9 cellular contexts compared by ENCODE assay signal in the genomic region with DNA sequence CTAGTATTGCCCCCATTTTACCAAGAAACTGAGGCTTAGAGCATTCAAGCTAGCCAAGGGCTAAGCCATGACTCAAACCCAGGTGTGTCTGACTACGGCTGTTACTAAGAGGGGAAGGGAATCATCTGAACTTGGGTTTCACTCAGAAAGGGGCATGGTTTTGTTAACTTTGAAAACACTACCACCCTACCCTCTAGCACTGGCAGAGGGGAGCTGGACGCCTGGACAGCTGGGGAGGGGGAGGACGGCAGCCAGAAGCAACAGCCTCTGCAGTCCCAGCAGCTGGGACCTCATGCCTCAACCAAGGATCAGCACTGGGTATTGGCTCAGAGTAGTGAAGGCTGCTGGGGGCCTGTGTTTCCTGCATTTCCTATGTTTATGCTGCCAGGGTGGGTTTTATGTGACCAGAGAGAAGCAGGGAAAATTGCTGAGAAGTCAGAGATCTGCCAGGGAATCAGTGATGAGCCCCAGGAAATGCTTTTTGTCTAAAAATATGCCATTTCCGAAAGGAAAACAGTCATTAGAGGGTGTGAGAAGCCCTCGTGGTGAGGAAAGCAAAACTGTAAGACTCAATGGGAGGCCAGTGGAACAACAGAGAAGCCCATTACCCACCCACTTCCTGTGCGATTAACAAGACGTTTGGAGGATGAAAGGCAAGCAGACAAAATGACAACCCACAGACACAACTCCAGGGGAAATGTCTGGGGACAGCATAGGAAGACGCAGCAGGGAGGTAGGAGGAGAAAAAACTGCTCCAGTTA. TPM values are rescaled to one million over a fixed set of nuclear protein-coding genes. Genes with fewer than 3 reads are reported as not detected.
DNase-seq lines count a peak whose midpoint lies in the region; ATAC-seq and TF ChIP-seq lines count a peak whose summit lies in the region.
"Had no signal": no experiment of that assay in that cellular context is flagged by ENCODE, and none has a peak within 500 bp of the region (broad histone marks: within the 10 kb centered on the region; RNA-seq: fewer than 3 reads in every experiment).

No MANE protein-coding gene starts in this region.

- DNase-seq in stimulated activated CD4-positive, alpha-beta T cell treated with anti-CD3 and anti-CD28 coated beads, Interleukin-15, amount 100 ng/mL, for 24 hours = peak; percentile 57
- DNase-seq in stimulated activated CD4-positive, alpha-beta T cell treated with anti-CD3 and anti-CD28 coated beads, Interleukin-12 subunit alpha, Interleukin-12 subunit beta, amount 100 ng/mL, for 4 hours = no peak
- peak; percentile 89 for DNase-seq in activated CD4-positive, alpha-beta T cell treated with anti-CD3 and anti-CD28 coated beads, Interleukin-2, amount 10 ng/mL, durations not matched to agents 24 days and 14 days
- DNase-seq in NCI-H524 (lab: John Stamatoyannopoulos, UW) (no peak), psoas muscle (no peak), germinal center (ENCODE audit: low spot score) (no peak), hippocampal formation (lab: John Stamatoyannopoulos, UW) (no peak)

- H3K27ac ChIP-seq in psoas muscle = no peak overlapping the region
- H3K27ac ChIP-seq: tibial artery had no signal

- H3K27me3 ChIP-seq in iPS-15b (ENCODE audit: control insufficient read depth, insufficient read depth, low read length) (no peaks in the 10 kb centered on the region), psoas muscle (ENCODE audit: insufficient read depth in 3 of 3, low read length in 2 of 3) (no peaks in the 10 kb centered on the region)
- H3K27me3 ChIP-seq: tibial artery had no signal

- H3K36me3 Mint-ChIP-seq in activated CD4-positive, alpha-beta T cell treated with anti-CD3 and anti-CD28 coated beads, Interleukin-2, amount 10 ng/mL, durations not matched to agents 24 days and 14 days (ENCODE audit: low read depth) = peaks cover 7% of the 10 kb centered on the region

- peak overlapping the region; percentile 62 for H3K4me3 Mint-ChIP-seq in activated CD4-positive, alpha-beta T cell treated with anti-CD3 and anti-CD28 coated beads, Interleukin-2, amount 10 ng/mL, durations not matched to agents 24 days and 14 days

- ATAC-seq in psoas muscle = no peak

- H3K4me1 ChIP-seq in iPS-15b (ENCODE audit: control insufficient read depth, insufficient read depth, low read length) = peaks cover 4% of the 10 kb centered on the region
- no peaks in the 10 kb centered on the region for H3K4me1 ChIP-seq in psoas muscle

- 41 to 58% (median 49%) methylated on average over 8 of the region's 8 CpGs for WGBS in psoas muscle, 3 donors

- TF ChIP-seq CTCF in psoas muscle (IDR thresholded peaks at IDR 0.05) = no peak

- H3K4me1 Mint-ChIP-seq in activated CD4-positive, alpha-beta T cell treated with anti-CD3 and anti-CD28 coated beads, Interleukin-2, amount 10 ng/mL, durations not matched to agents 24 days and 14 days = peaks cover 63% of the 10 kb centered on the region

- peaks cover 11% of the 10 kb centered on the region for H3K9me3 Mint-ChIP-seq in activated CD4-positive, alpha-beta T cell treated with anti-CD3 and anti-CD28 coated beads, Interleukin-2, amount 10 ng/mL, durations not matched to agents 24 days and 14 days

- H3K4me3 ChIP-seq in iPS-15b (ENCODE audit: low read depth, low read length) = no peak overlapping the region
- no peak overlapping the region for H3K4me3 ChIP-seq in psoas muscle
- H3K4me3 ChIP-seq: tibial artery had no signal

- H3K36me3 ChIP-seq in iPS-15b (ENCODE audit: control insufficient read depth, insufficient read depth, low read length) = no peaks in the 10 kb centered on the region
- no peaks in the 10 kb centered on the region for H3K36me3 ChIP-seq in psoas muscle (ENCODE audit: insufficient read depth in 1 of 2, low read depth in 1 of 2)
- H3K36me3 ChIP-seq: tibial artery had no signal

- H3K27ac Mint-ChIP-seq in activated CD4-positive, alpha-beta T cell treated with anti-CD3 and anti-CD28 coated beads, Interleukin-2, amount 10 ng/mL, durations not matched to agents 24 days and 14 days = peak overlapping the region; percentile 92

- H3K27me3 Mint-ChIP-seq in activated CD4-positive, alpha-beta T cell treated with anti-CD3 and anti-CD28 coated beads, Interleukin-2, amount 10 ng/mL, durations not matched to agents 24 days and 14 days = no peaks in the 10 kb centered on the region

- H3K9me3 ChIP-seq in iPS-15b (ENCODE audit: control insufficient read depth, insufficient read depth, low read length) (no peaks in the 10 kb centered on the region), psoas muscle (no peaks in the 10 kb centered on the region)
- H3K9me3 ChIP-seq: tibial artery had no signal

- H3K9ac ChIP-seq in iPS-15b (ENCODE audit: low read depth, low read length) = peak overlapping the region; percentile 50

- intact Hi-C loops in activated CD4-positive, alpha-beta T cell treated with anti-CD3 and anti-CD28 coated beads, Interleukin-2, amount 10 ng/mL, durations not matched to agents 24 days and 14 days (cut with micrococcal nuclease) = loop anchor here (1.0 to 10.0 kb wide), 6 partner anchors 11 to 122 kb away; no protein-coding TSS in a partner anchor
- intact Hi-C loops in psoas muscle (cut with DNase I) = no loop called here

RNA-seq across cellular contexts. Expression of a gene that starts 41.2 kb away (rescaled TPM):
- 0.80 and 0.93 TPM in 2 replicates for total RNA-seq in activated CD4-positive, alpha-beta T cell treated with anti-CD3 and anti-CD28 coated beads, Interleukin-2, amount 10 ng/mL, durations not matched to agents 24 days and 14 days
- not detected for total RNA-seq in psoas muscle
- polyA plus RNA-seq in psoas muscle = under 1 TPM in 1 of 3 donors, not detected in 2; 0.01 TPM

Comparison
In these comparisons a context has a peak if more than half of its experiments do, and no peak if none do; other contexts are left out.
1. DNase-seq: peak in stimulated activated CD4-positive, alpha-beta T cell treated with anti-CD3 and anti-CD28 coated beads, Interleukin-15, amount 100 ng/mL, for 24 hours (single experiment) and activated CD4-positive, alpha-beta T cell treated with anti-CD3 and anti-CD28 coated beads, Interleukin-2, amount 10 ng/mL, durations not matched to agents 24 days and 14 days (single experiment); none in stimulated activated CD4-positive, alpha-beta T cell treated with anti-CD3 and anti-CD28 coated beads, Interleukin-12 subunit alpha, Interleukin-12 subunit beta, amount 100 ng/mL, for 4 hours (single experiment), NCI-H524 (0 of 2), psoas muscle (0 of 2), germinal center (single experiment) and hippocampal formation (0 of 2).